ENCODE assay signal across 8 cellular contexts in the genomic region with DNA sequence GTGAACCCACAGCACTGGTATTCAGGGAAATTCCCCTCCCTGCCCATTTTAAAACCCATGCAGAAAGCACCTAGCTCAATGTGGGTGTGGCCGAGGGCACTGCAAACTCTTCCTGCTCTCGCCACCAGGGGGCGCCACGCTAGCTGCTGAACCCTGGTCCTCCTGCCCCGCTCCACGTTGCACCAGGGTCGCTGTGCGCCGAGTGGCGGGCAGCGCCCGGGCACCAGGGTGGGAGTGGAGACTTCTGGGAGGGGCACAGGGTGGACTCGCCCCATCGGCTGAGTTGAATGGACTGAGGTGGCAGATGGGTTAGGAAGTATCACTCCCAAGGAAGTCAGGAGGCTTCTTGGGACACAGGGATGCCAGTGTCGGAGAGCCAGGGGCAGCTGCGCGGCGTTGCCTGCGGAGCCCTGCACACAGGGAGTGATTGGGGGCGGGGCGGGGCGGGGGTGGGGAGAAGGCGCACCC. TPM values are rescaled to one million over a fixed set of nuclear protein-coding genes. Genes with fewer than 3 reads are reported as not detected.
A peak's percentile ranks its signal among the peaks of the same experiment; 100 is the strongest.
DNase-seq lines count a peak whose midpoint lies in the region; ATAC-seq, FAIRE-seq and TF ChIP-seq lines count a peak whose summit lies in the region.

No MANE protein-coding gene starts in this region.

- H3K27ac ChIP-seq in H1 (ENCODE audit: low read depth, low read length) (no peak overlapping the region), tibial nerve (no peak overlapping the region)

- no peaks in the 10 kb centered on the region for H3K79me2 ChIP-seq in H1 (ENCODE audit: control insufficient read depth in 1 of 2, insufficient read depth in 2 of 2, low read length in 2 of 2)

- H2BK12ac ChIP-seq in H1 (ENCODE audit: low read depth, low read length) = no peak overlapping the region

- no peaks in the 10 kb centered on the region for H3K23me2 ChIP-seq in H1 (ENCODE audit: low read depth, low read length)

- FAIRE-seq in GM18507 (lab: Jason Lieb, UNC) = peak; percentile 82
- peak; percentile 60 for FAIRE-seq in H1 (lab: Jason Lieb, UNC)

- H2AK5ac ChIP-seq in H1 (ENCODE audit: low read depth, low read length) = no peak overlapping the region

- no peak overlapping the region for H3K4ac ChIP-seq in H1 (replicated peaks; ENCODE audit: insufficient read length, low read depth, low read length)

- TF ChIP-seq RAD21 in H1 (IDR thresholded peaks at IDR 0.05 in 1 of 2, conservative IDR thresholded peaks at IDR 0.05 in 1 of 2; ENCODE audit: low read depth in 2 of 2, low read length in 2 of 2) = peak; percentile 67 to 78

- DNase-seq in A172 (ENCODE audit: low spot score) (peak; percentile 41), GM18507 (ENCODE audit: extremely low spot score, insufficient read length, low read depth) (peak; percentile 54), NCI-H446 treated with DMSO at 0.1 percent for 48 hours (lab: John Stamatoyannopoulos, UW) (peak; percentile 11), H1 (ENCODE audit: low read depth in 1 of 2, low spot score in 2 of 2) (peak in 1 of 2 experiments; percentile 96), neural crest cell (ENCODE audit: low read depth, low spot score) (peak; percentile 63), tibial nerve (ENCODE audit: low spot score in 2 of 2) (no peak)
- peak; percentile 88 for DNase-seq in activated CD4-positive, alpha-beta memory T cell treated with anti-CD3 and anti-CD28 coated beads for 36 hours

- H3K36me3 ChIP-seq in H1 (ENCODE audit: control insufficient read depth in 2 of 4, insufficient read depth in 4 of 4, low read length in 3 of 4) (no peaks in the 10 kb centered on the region), tibial nerve (no peaks in the 10 kb centered on the region)

- CTCF ChIA-PET in activated CD4-positive, alpha-beta memory T cell treated with anti-CD3 and anti-CD28 coated beads for 36 hours (lab: Charles Lee) = interaction anchor here (0.5 to 1.7 kb wide), 39 partner anchors 8 to 1963 kb away, joined by 3 to 62 read pairs (median 4); a partner anchor contains a TSS
- CTCF ChIA-PET in H1 (lab: Charles Lee; ENCODE audit: partially characterized antibody) = interaction anchor here (0.6 to 3.3 kb wide), 42 partner anchors 8 to 294 kb away, joined by 3 to 29 read pairs (median 5); no protein-coding TSS in a partner anchor

- no peaks in the 10 kb centered on the region for H3K36me3 Mint-ChIP-seq in activated CD4-positive, alpha-beta memory T cell treated with anti-CD3 and anti-CD28 coated beads for 36 hours
- H3K36me3 Mint-ChIP-seq in neural crest cell (ENCODE audit: low read depth) = no peaks in the 10 kb centered on the region

- H3K14ac ChIP-seq in H1 (ENCODE audit: insufficient read length) = no peak overlapping the region

- H3K23ac ChIP-seq in H1 (ENCODE audit: insufficient read length) = no peak overlapping the region

- no peak overlapping the region for H2BK20ac ChIP-seq in H1 (ENCODE audit: low read length)

- TF ChIP-seq CTCF in H1 (IDR thresholded peaks at IDR 0.05; ENCODE audit: control extremely low read depth in 1 of 3, insufficient read depth in 1 of 3, low read depth in 1 of 3, low read length in 3 of 3) = peak; percentile 90 to 100 (median 94)
- TF ChIP-seq CTCF in neural crest cell (conservative IDR thresholded peaks at IDR 0.05) = peak; percentile 79
- peak; percentile 32 to 58 (median 47) for TF ChIP-seq CTCF in tibial nerve (IDR thresholded peaks at IDR 0.05)

- TF ChIP-seq EP300 in H1 (IDR thresholded peaks at IDR 0.05; ENCODE audit: borderline replicate concordance in 1 of 2, low read depth in 2 of 2, low read length in 2 of 2) = no peak
- TF ChIP-seq EP300 in tibial nerve (IDR thresholded peaks at IDR 0.05) = no peak

- H3K4me3 ChIP-seq in H1 (ENCODE audit: extremely low read depth in 1 of 4, insufficient read depth in 2 of 4, low read depth in 3 of 4, low read length in 4 of 4) (no peak overlapping the region), tibial nerve (no peak overlapping the region)

- H4K91ac ChIP-seq in H1 (replicated peaks; ENCODE audit: insufficient read length, low read length) = no peak overlapping the region

- POLR2A ChIA-PET in activated CD4-positive, alpha-beta memory T cell treated with anti-CD3 and anti-CD28 coated beads for 36 hours (lab: Charles Lee) = no interaction called here
- POLR2A ChIA-PET in H1 (lab: Charles Lee; ENCODE audit: partially characterized antibody) = interaction anchor here (1.0 to 1.3 kb wide), 2 partner anchors 14 to 31 kb away, joined by 3 read pairs; no protein-coding TSS in a partner anchor

- H2AFZ ChIP-seq in H1 (ENCODE audit: low read length) = no peak overlapping the region

- no peak overlapping the region for H3K4me3 Mint-ChIP-seq in activated CD4-positive, alpha-beta memory T cell treated with anti-CD3 and anti-CD28 coated beads for 36 hours
- no peak overlapping the region for H3K4me3 Mint-ChIP-seq in neural crest cell

- H2BK5ac ChIP-seq in H1 (ENCODE audit: low read depth, low read length) = no peak overlapping the region

- peak; percentile 48 for ATAC-seq in HG03108 (IDR thresholded peaks at IDR 0.05; ENCODE audit: unreplicated experiment)

- 29% methylated on average over 13 of the region's 23 CpGs; no CpG with 5 or more reads in 1 of the 2 experiments for WGBS in H1 (ENCODE audit: extremely low coverage in 1 of 2, insufficient coverage in 1 of 2, insufficient read length in 1 of 2, insufficient replicate concordance in 2 of 2, low coverage in 1 of 2, low lambda C conversion rate in 2 of 2, missing lambda C conversion rate in 1 of 2), 2 experiments
- WGBS in tibial nerve, 2 donors = 29 to 30% methylated on average over 13 to 18 of the region's 23 CpGs

- H4K8ac ChIP-seq in H1 (ENCODE audit: extremely low read depth, insufficient read depth, low read length) = no peak overlapping the region

- TF ChIP-seq POLR2A in H1 (IDR thresholded peaks at IDR 0.05; ENCODE audit: control extremely low read depth in 1 of 2, low read depth in 2 of 2, low read length in 2 of 2) = no peak
- no peak for TF ChIP-seq POLR2A in tibial nerve (IDR thresholded peaks at IDR 0.05)

- H2BK15ac ChIP-seq in H1 (ENCODE audit: low read length) = no peak overlapping the region

- H3K9me3 ChIP-seq in H1 (ENCODE audit: insufficient read depth in 2 of 2, low read depth in 1 of 2, low read length in 1 of 2) = no peaks in the 10 kb centered on the region
- H3K9me3 ChIP-seq in tibial nerve = no peaks in the 10 kb centered on the region

- H2BK120ac ChIP-seq in H1 (replicated peaks; ENCODE audit: low read depth, low read length) = no peak overlapping the region

- H3K4me1 ChIP-seq in H1 (replicated peaks in 1 of 4; ENCODE audit: control insufficient read depth in 3 of 4, insufficient read depth in 4 of 4, low read length in 3 of 4) = peaks cover 0 to 14% (median 6%) of the 10 kb centered on the region in 4 experiments; a peak in 6 of 7 replicates
- H3K4me1 ChIP-seq in tibial nerve = no peaks in the 10 kb centered on the region

- intact Hi-C loops in activated CD4-positive, alpha-beta memory T cell treated with anti-CD3 and anti-CD28 coated beads for 36 hours (cut with micrococcal nuclease) = loop anchor here (1.0 kb wide), 1 partner anchor 95 kb away; no protein-coding TSS in a partner anchor

- H4K20me1 ChIP-seq in H1 (replicated peaks in 1 of 2; ENCODE audit: control insufficient read depth in 1 of 2, insufficient read depth in 2 of 2, low read length in 2 of 2) = peaks cover 0 to 2% of the 10 kb centered on the region in 2 experiments

- no peak overlapping the region for H3K27ac Mint-ChIP-seq in activated CD4-positive, alpha-beta memory T cell treated with anti-CD3 and anti-CD28 coated beads for 36 hours
- H3K27ac Mint-ChIP-seq in neural crest cell (ENCODE audit: unreplicated experiment) = no peak overlapping the region

- no peak overlapping the region for H3K18ac ChIP-seq in H1 (ENCODE audit: extremely low read depth, low read length)

- no peaks in the 10 kb centered on the region for H3K9me3 Mint-ChIP-seq in activated CD4-positive, alpha-beta memory T cell treated with anti-CD3 and anti-CD28 coated beads for 36 hours
- H3K9me3 Mint-ChIP-seq in neural crest cell = no peaks in the 10 kb centered on the region

- H3K27me3 ChIP-seq in H1 (replicated peaks in 1 of 4; ENCODE audit: control insufficient read depth in 3 of 4, extremely low read depth in 1 of 4, insufficient read depth in 3 of 4, low read length in 3 of 4) (no peaks in the 10 kb centered on the region; a peak in 1 of 7 replicates), tibial nerve (no peaks in the 10 kb centered on the region)

- no peaks in the 10 kb centered on the region for H3K79me1 ChIP-seq in H1 (ENCODE audit: low read depth, low read length)

- H4K5ac ChIP-seq in H1 (ENCODE audit: insufficient read length, low read depth, low read length) = no peak overlapping the region

- H3K56ac ChIP-seq in H1 (replicated peaks; ENCODE audit: insufficient read length, low read depth, low read length) = no peak overlapping the region

- peaks cover 4% of the 10 kb centered on the region for H3K4me1 Mint-ChIP-seq in activated CD4-positive, alpha-beta memory T cell treated with anti-CD3 and anti-CD28 coated beads for 36 hours (ENCODE audit: low read depth)
- H3K4me1 Mint-ChIP-seq in neural crest cell = peaks cover 14% of the 10 kb centered on the region

- H3K9ac ChIP-seq in H1 (replicated peaks in 1 of 4; ENCODE audit: extremely low read depth in 1 of 4, low read depth in 3 of 4, low read length in 3 of 4) = no peak overlapping the region

- H3K4me2 ChIP-seq in H1 (ENCODE audit: insufficient read depth in 1 of 2, low read depth in 2 of 2, low read length in 2 of 2) = no peak overlapping the region; a peak in 1 of 4 replicates

- H3K27me3 Mint-ChIP-seq in activated CD4-positive, alpha-beta memory T cell treated with anti-CD3 and anti-CD28 coated beads for 36 hours = no peaks in the 10 kb centered on the region
- no peaks in the 10 kb centered on the region for H3K27me3 Mint-ChIP-seq in neural crest cell (ENCODE audit: low read depth)

TF ChIP-seq in H1, 55 proteins besides CTCF, POLR2A, EP300 and RAD21 (continues in another document):
- TF ChIP-seq CBX5 (IDR thresholded peaks at IDR 0.05; ENCODE audit: low read depth, low read length) = no peak
- TF ChIP-seq GABPA (IDR thresholded peaks at IDR 0.05; ENCODE audit: borderline replicate concordance, insufficient read depth, low read length) = peak; percentile 67; the same call in 1 of the 2 replicates

RNA-seq across cellular contexts. Expression of a gene that starts 48.1 kb away (rescaled TPM):
- total RNA-seq in A172 (2014; rRNA removed; shearing (Covaris generic)) = 0.02 TPM in 2 replicates
- 10 to 100 TPM; 48.9 to 49.1 TPM for total RNA-seq in activated CD4-positive, alpha-beta memory T cell treated with anti-CD3 and anti-CD28 coated beads for 36 hours
- 5.9 TPM in 2 replicates for total RNA-seq in H1 (2021; fragmentation: NEBNext Ultra II Directional; extraction: Animal tissue kit (Norgen Biotek cat#: 25700))
- polyA plus RNA-seq in H1 (2011; rRNA removed) = 0.63 and 0.80 TPM in 2 replicates
- 0.85 TPM for polyA plus RNA-seq in H1 (2011; cell fraction: cytosol; rRNA removed)
- 1.5 TPM for polyA plus RNA-seq in H1 (2011; cell fraction: nucleus; rRNA removed)
- polyA plus RNA-seq in H1 (2012, experiment 1 of 2) = 1.1 to 2.2 TPM (median 1.2 TPM) in 4 replicates
- 0.22 TPM for polyA plus RNA-seq in H1 (2012, experiment 2 of 2)
- polyA plus RNA-seq in H1 (2013, experiment 1 of 2) = 2.1 TPM
- 2.1 TPM for polyA plus RNA-seq in H1 (2013, experiment 2 of 2)
- 1.7 and 1.9 TPM in 2 replicates for polyA minus RNA-seq in H1 (2011; rRNA and poly(A)+ RNA removed)
- 3.2 TPM for polyA minus RNA-seq in H1 (2011; cell fraction: cytosol; rRNA and poly(A)+ RNA removed)
- 4.1 TPM for polyA minus RNA-seq in H1 (2011; cell fraction: nucleus; rRNA and poly(A)+ RNA removed)
- total RNA-seq in neural crest cell (0.28 and 0.32 TPM in 2 replicates), tibial nerve (under 1 TPM; 0.21 to 0.78 (median 0.26) TPM)

Comparison
In these comparisons a context has a peak if more than half of its experiments do, and no peak if none do; other contexts are left out.
1. DNase-seq: peak in A172 (single experiment), GM18507 (single experiment), NCI-H446 treated with DMSO at 0.1 percent for 48 hours (single experiment), activated CD4-positive, alpha-beta memory T cell treated with anti-CD3 and anti-CD28 coated beads for 36 hours (single experiment) and neural crest cell (single experiment); none in tibial nerve (0 of 2).
2. Peak in every context shown above with its lines, with median percentiles within 50 percentile points of each other: CTCF ChIP-seq.